29 cellular contexts compared by ENCODE assay signal in genomic region chr6:149186873-149187272, GRCh38.
"Had no signal": no experiment of that assay in that cellular context is flagged by ENCODE, and none has a peak within 500 bp of the region (broad histone marks: within the 10 kb centered on the region; RNA-seq: fewer than 3 reads in every experiment).

No MANE protein-coding gene starts in this region.

- FAIRE-seq: urothelium cell line had no signal

- H3K27me3 ChIP-seq: stomach, suprapubic skin, testis, thyroid gland, tibial nerve, transverse colon, upper lobe of left lung, upper lobe of right lung, uterus, vagina had no signal

- H3K27ac ChIP-seq: stomach, suprapubic skin, testis, thoracic aorta, thyroid gland, tibial artery, tibial nerve, transverse colon, upper lobe of left lung, upper lobe of right lung, uterus, vagina had no signal

- ATAC-seq: stimulated activated effector memory CD8-positive, alpha-beta T cell treated with anti-CD3 and anti-CD28 coated beads, Interleukin-12 subunit alpha, Interleukin-12 subunit beta, amount 100 ng/mL, for 72 hours; stimulated activated memory B cell treated with anti-CD40 and anti-IgM and Interleukin-4, amounts not matched to agents 10 μg/mL and 1 μg/mL and 100 μg/mL, for 72 hours; stimulated activated naive B cell treated with anti-CD40 and anti-IgM and Interleukin-4, amounts not matched to agents 10 μg/mL and 1 μg/mL and 100 μg/mL, for 72 hours; stimulated activated naive CD8-positive, alpha-beta T cell treated with anti-CD3 and anti-CD28 coated beads, Interleukin-15, amount 100 ng/mL, for 72 hours; stimulated activated naive CD8-positive, alpha-beta T cell treated with anti-CD3 and anti-CD28 coated beads, Interleukin-15, Interleukin-2, amounts not matched to agents 100 U/mL and 50 U/mL, for 24 hours; upper lobe of right lung had no signal

- H3K36me3 ChIP-seq: stomach, suprapubic skin, thoracic aorta, thyroid gland, tibial artery, tibial nerve, transverse colon, upper lobe of left lung, upper lobe of right lung, uterus, vagina had no signal

- H3K27me3 Mint-ChIP-seq: stimulated activated memory B cell treated with anti-CD40 and anti-IgM and Interleukin-4, amounts not matched to agents 10 μg/mL and 1 μg/mL and 100 μg/mL, for 72 hours; stimulated activated naive B cell treated with anti-CD40 and anti-IgM and Interleukin-4, amounts not matched to agents 10 μg/mL and 1 μg/mL and 100 μg/mL, for 72 hours; stimulated activated naive CD8-positive, alpha-beta T cell treated with anti-CD3 and anti-CD28 coated beads, Interleukin-15, amount 100 ng/mL, for 72 hours; stimulated activated naive CD8-positive, alpha-beta T cell treated with anti-CD3 and anti-CD28 coated beads, Interleukin-15, Interleukin-2, amounts not matched to agents 100 ng/mL and 50 ng/mL, for 24 hours; type B pancreatic cell had no signal

- H3K4me3 ChIP-seq: stomach, suprapubic skin, testis, thoracic aorta, thyroid gland, tibial artery, tibial nerve, transverse colon, upper lobe of left lung, upper lobe of right lung, uterus, vagina had no signal

- H3K4me1 ChIP-seq: stomach, suprapubic skin, testis, thyroid gland, tibial artery, tibial nerve, upper lobe of left lung, upper lobe of right lung, uterus, vagina had no signal

- H3K27ac Mint-ChIP-seq: stimulated activated memory B cell treated with anti-CD40 and anti-IgM and Interleukin-4, amounts not matched to agents 10 μg/mL and 1 μg/mL and 100 μg/mL, for 72 hours; stimulated activated naive B cell treated with anti-CD40 and anti-IgM and Interleukin-4, amounts not matched to agents 10 μg/mL and 1 μg/mL and 100 μg/mL, for 72 hours; stimulated activated naive CD8-positive, alpha-beta T cell treated with anti-CD3 and anti-CD28 coated beads, Interleukin-15, amount 100 ng/mL, for 72 hours; stimulated activated naive CD8-positive, alpha-beta T cell treated with anti-CD3 and anti-CD28 coated beads, Interleukin-15, Interleukin-2, amounts not matched to agents 100 ng/mL and 50 ng/mL, for 24 hours; type B pancreatic cell had no signal

- DNase-seq: stimulated activated CD4-positive, alpha-beta T cell treated with anti-CD3 and anti-CD28 coated beads, Interleukin-2, amount 100 ng/mL, for 48 hours; stimulated activated CD4-positive, alpha-beta T cell treated with anti-CD3 and anti-CD28 coated beads, Interleukin-4, amount 100 ng/mL, for 1 hour; stimulated activated CD4-positive, alpha-beta T cell treated with anti-CD3 and anti-CD28 coated beads, Interleukin-4, amount 100 ng/mL, for 24 hours; stimulated activated CD4-positive, alpha-beta T cell treated with anti-CD3 and anti-CD28 coated beads, Interleukin-4, amount 100 ng/mL, for 4 hours; stimulated activated CD8-positive, alpha-beta memory T cell treated with anti-CD3 and anti-CD28 coated beads, Interleukin-4, amount 100 ng/mL, for 48 hours; stimulated activated naive B cell treated with anti-CD40 and anti-IgM and Interleukin-4, amounts not matched to agents 10 μg/mL and 1 μg/mL and 100 μg/mL, for 72 hours; stimulated activated naive CD4-positive, alpha-beta T cell; stimulated activated naive CD4-positive, alpha-beta T cell treated with Interleukin-2 at 50 U/mL for 16 hours; stimulated activated naive CD8-positive, alpha-beta T cell treated with anti-CD3 and anti-CD28 coated beads, Interleukin-15, amount 100 ng/mL, for 72 hours; stimulated activated naive CD8-positive, alpha-beta T cell treated with anti-CD3 and anti-CD28 coated beads, Interleukin-15, Interleukin-2, amounts not matched to agents 100 U/mL and 50 U/mL, for 24 hours; stomach; substantia nigra; testis; thyroid gland; tibial artery; transverse colon; trophoblast cell; upper lobe of left lung; upper lobe of right lung; uterus had no signal

- H3K36me3 Mint-ChIP-seq: stimulated activated effector memory CD8-positive, alpha-beta T cell treated with anti-CD3 and anti-CD28 coated beads, Interleukin-12 subunit alpha, Interleukin-12 subunit beta, amount 100 ng/mL, for 72 hours; stimulated activated memory B cell treated with anti-CD40 and anti-IgM and Interleukin-4, amounts not matched to agents 10 μg/mL and 1 μg/mL and 100 μg/mL, for 72 hours had no signal

- H3K9me3 Mint-ChIP-seq: stimulated activated memory B cell treated with anti-CD40 and anti-IgM and Interleukin-4, amounts not matched to agents 10 μg/mL and 1 μg/mL and 100 μg/mL, for 72 hours had no signal

- H3K4me3 Mint-ChIP-seq: stimulated activated effector memory CD8-positive, alpha-beta T cell treated with anti-CD3 and anti-CD28 coated beads, Interleukin-12 subunit alpha, Interleukin-12 subunit beta, amount 100 ng/mL, for 72 hours; stimulated activated memory B cell treated with anti-CD40 and anti-IgM and Interleukin-4, amounts not matched to agents 10 μg/mL and 1 μg/mL and 100 μg/mL, for 72 hours; stimulated activated naive B cell treated with anti-CD40 and anti-IgM and Interleukin-4, amounts not matched to agents 10 μg/mL and 1 μg/mL and 100 μg/mL, for 72 hours; stimulated activated naive CD8-positive, alpha-beta T cell treated with anti-CD3 and anti-CD28 coated beads, Interleukin-15, amount 100 ng/mL, for 72 hours; stimulated activated naive CD8-positive, alpha-beta T cell treated with anti-CD3 and anti-CD28 coated beads, Interleukin-15, Interleukin-2, amounts not matched to agents 100 ng/mL and 50 ng/mL, for 24 hours; type B pancreatic cell had no signal

- H3K9me3 ChIP-seq: suprapubic skin, testis, thoracic aorta, thyroid gland, upper lobe of right lung, uterus had no signal
